24 cellular contexts compared by ENCODE assay signal in the genomic region with DNA sequence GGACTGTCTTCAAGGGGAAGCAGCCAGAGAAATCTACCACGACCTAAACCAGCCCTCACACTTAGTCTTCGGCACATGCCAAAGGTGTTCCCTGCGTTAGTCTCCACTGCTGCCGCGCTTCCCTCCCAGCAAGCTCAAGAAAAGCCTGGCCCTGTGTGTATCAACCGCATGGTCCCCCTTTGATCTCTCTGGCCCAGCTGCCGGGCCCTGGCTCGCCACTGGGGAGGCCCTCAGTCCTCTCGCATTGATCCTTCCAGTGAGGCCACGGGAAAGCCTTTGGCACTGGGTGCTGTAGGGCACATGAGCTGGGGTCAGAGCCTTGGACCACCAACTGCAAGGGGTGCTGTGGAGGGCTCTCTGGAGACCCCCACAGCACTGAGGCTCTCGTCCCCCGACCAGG.
"Had no signal": no experiment of that assay in that cellular context is flagged by ENCODE, and none has a peak within 500 bp of the region (broad histone marks: within the 10 kb centered on the region; RNA-seq: fewer than 3 reads in every experiment).

No MANE protein-coding gene starts in this region.

- H3K27me3 ChIP-seq: ovary, right atrium auricular region, right lobe of liver, tibial nerve, upper lobe of left lung had no signal

- H3K4me3 ChIP-seq: left ventricle myocardium inferior, lung, ovary, right atrium auricular region, right lobe of liver, smooth muscle cell, tibial nerve, upper lobe of left lung had no signal

- H3K27ac ChIP-seq: left ventricle myocardium inferior, ovary, right atrium auricular region, right lobe of liver, tibial nerve, upper lobe of left lung had no signal

- H3K4me1 Mint-ChIP-seq: immature natural killer cell, naive B cell, natural killer cell had no signal

- H3K9me3 ChIP-seq: left ventricle myocardium inferior, ovary, right atrium auricular region, right lobe of liver, upper lobe of left lung had no signal

- DNase-seq: hypothalamus; immature natural killer cell; kidney; left colon; left ventricle myocardium inferior; mesendoderm; naive B cell; natural killer cell; nephron progenitor cell; ovary; stimulated activated CD4-positive, alpha-beta T cell treated with anti-CD3 and anti-CD28 coated beads, Interleukin-1b, Interleukin-23, amount 100 ng/mL, for 48 hours; stimulated activated CD4-positive, alpha-beta T cell treated with anti-CD3 and anti-CD28 coated beads, Interleukin-4, amount 100 ng/mL, for 1 hour; stimulated activated naive CD4-positive, alpha-beta T cell; substantia nigra; upper lobe of left lung had no signal

- H3K4me1 ChIP-seq: right atrium auricular region, tibial nerve, upper lobe of left lung had no signal

- H3K36me3 Mint-ChIP-seq: mesothelial cell of epicardium, naive B cell, natural killer cell had no signal

- H3K9me3 Mint-ChIP-seq: mesothelial cell of epicardium; natural killer cell; stimulated activated naive CD8-positive, alpha-beta T cell treated with anti-CD3 and anti-CD28 coated beads, Interleukin-15, Interleukin-2, amounts not matched to agents 100 ng/mL and 50 ng/mL, for 24 hours had no signal

- H3K27me3 Mint-ChIP-seq: stimulated activated naive CD8-positive, alpha-beta T cell treated with anti-CD3 and anti-CD28 coated beads, Interleukin-15, Interleukin-2, amounts not matched to agents 100 ng/mL and 50 ng/mL, for 24 hours had no signal

- ATAC-seq: left colon, natural killer cell had no signal

- FAIRE-seq: islet of Langerhans, kidney had no signal

- H3K27ac Mint-ChIP-seq: immature natural killer cell; mesothelial cell of epicardium; naive B cell; natural killer cell; nephron progenitor cell; progenitor cell of endocrine pancreas; stimulated activated naive CD8-positive, alpha-beta T cell treated with anti-CD3 and anti-CD28 coated beads, Interleukin-15, Interleukin-2, amounts not matched to agents 100 ng/mL and 50 ng/mL, for 24 hours had no signal

- H3K36me3 ChIP-seq: left ventricle myocardium inferior, ovary, right atrium auricular region, right lobe of liver, tibial nerve, upper lobe of left lung had no signal

- H3K4me2 ChIP-seq: smooth muscle cell had no signal

- H3K4me3 Mint-ChIP-seq: immature natural killer cell; mesothelial cell of epicardium; natural killer cell; nephron progenitor cell; stimulated activated naive CD8-positive, alpha-beta T cell treated with anti-CD3 and anti-CD28 coated beads, Interleukin-15, Interleukin-2, amounts not matched to agents 100 ng/mL and 50 ng/mL, for 24 hours had no signal
